In genomic region chr2:83081835-83082522, GRCh38 we compare ENCODE assay signal across 11 cellular contexts.
DNase-seq lines count a peak whose midpoint lies in the region; ATAC-seq, FAIRE-seq and TF ChIP-seq lines count a peak whose summit lies in the region.
"Had no signal": no experiment of that assay in that cellular context is flagged by ENCODE, and none has a peak within 500 bp of the region (broad histone marks: within the 10 kb centered on the region; RNA-seq: fewer than 3 reads in every experiment).

No MANE protein-coding gene starts in this region.

- TF ChIP-seq EP300 in SK-N-SH (IDR thresholded peaks at IDR 0.05; ENCODE audit: borderline replicate concordance in 1 of 2, low read depth in 1 of 2, low read length in 1 of 2), result no peak

- H3K27ac ChIP-seq in SK-N-SH (ENCODE audit: low read depth in 2 of 2, low read length in 1 of 2) (0 out of 4 replicates have a peak overlapping the region, but pooled peaks of 1 of the 2 experiments have one; percentile 16), spleen (peak overlapping the region in 6 of 8 donors; percentile 31 to 65 (median 50)), kidney (ENCODE audit: low read depth in 2 of 2, low read length in 2 of 2) (no peak overlapping the region)
- H3K27ac ChIP-seq: BLaER1 had no signal

- TF ChIP-seq CTCF in SK-N-SH (IDR thresholded peaks at IDR 0.05) (no peak), fibroblast of pulmonary artery (IDR thresholded peaks at IDR 0.05; ENCODE audit: low read length, missing control alignments) (no peak), spleen (IDR thresholded peaks at IDR 0.05 in 8 of 11, conservative IDR thresholded peaks at IDR 0.05 in 3 of 11) (no peak), kidney (IDR thresholded peaks at IDR 0.05; ENCODE audit: borderline replicate concordance, extremely low read depth, insufficient read depth) (no peak)

- H3K27me3 ChIP-seq in SK-N-SH (ENCODE audit: insufficient read depth), result no peaks in the 10 kb centered on the region
- no peaks in the 10 kb centered on the region for H3K27me3 ChIP-seq in spleen (replicated peaks in 1 of 7)
- H3K27me3 ChIP-seq: BLaER1 had no signal

- POLR2A ChIA-PET in SK-N-SH (lab: Yijun Ruan, JAX), result no interaction called here

- H3K4me2 ChIP-seq in SK-N-SH, result no peak overlapping the region
- H3K4me2 ChIP-seq: BLaER1 had no signal

- no peak for TF ChIP-seq POLR2A in spleen (IDR thresholded peaks at IDR 0.05)

- 3% methylated on average over 5 of the region's 5 CpGs for WGBS in SK-N-SH (ENCODE audit: low lambda C conversion rate)
- 27 to 44% (median 32%) methylated on average over 5 of the region's 5 CpGs for WGBS in spleen, 5 donors

- peak; percentile 20 for DNase-seq in SK-N-SH
- DNase-seq in OCI-M2 (lab: John Stamatoyannopoulos, UW; ENCODE audit: unreplicated experiment), result peak; percentile 51
- peak; percentile 94 for DNase-seq in fibroblast of pulmonary artery (ENCODE audit: low read depth)
- no peak for DNase-seq in spleen
- no peak for DNase-seq in kidney
- DNase-seq: effector CD8-positive, alpha-beta T cell had no signal

- no peak for FAIRE-seq in kidney (lab: Jason Lieb, UNC)
- FAIRE-seq: GM19239 had no signal

- TF ChIP-seq RAD21 in SK-N-SH (IDR thresholded peaks at IDR 0.05; ENCODE audit: low read length), result no peak

- no peaks in the 10 kb centered on the region for H4K20me1 ChIP-seq in SK-N-SH (ENCODE audit: insufficient read depth)
- H4K20me1 ChIP-seq: BLaER1 had no signal

- intact Hi-C loops in spleen (cut with DNase I; ENCODE audit: low total_unique reads) (no loop called here), kidney (cut with DNase I) (no loop called here)

- ATAC-seq in SK-N-SH treated with all-trans-retinoic acid at 6 μM for 48 hours (no peak), GM19328 (IDR thresholded peaks at IDR 0.05; ENCODE audit: unreplicated experiment) (no peak), GM19351 (IDR thresholded peaks at IDR 0.05; ENCODE audit: unreplicated experiment) (no peak)

- H3K9me2 ChIP-seq in SK-N-SH, result no peaks in the 10 kb centered on the region

- CTCF ChIA-PET in SK-N-SH (lab: Yijun Ruan, JAX), result no interaction called here

- no peaks in the 10 kb centered on the region for H3K79me2 ChIP-seq in SK-N-SH (ENCODE audit: insufficient read depth)

- H3K4me1 ChIP-seq in SK-N-SH (ENCODE audit: control insufficient read depth in 1 of 2, insufficient read depth in 2 of 2, low read depth in 1 of 2, low read length in 1 of 2) (no peaks in the 10 kb centered on the region), spleen (peaks cover 0 to 7% (median 0%) of the 10 kb centered on the region in 6 donors), kidney (ENCODE audit: control insufficient read depth in 1 of 2, insufficient read depth in 1 of 2, low read depth in 1 of 2, low read length in 2 of 2) (no peaks in the 10 kb centered on the region)
- H3K4me1 ChIP-seq: BLaER1 had no signal

- no peaks in the 10 kb centered on the region for H3F3A ChIP-seq in SK-N-SH (replicated peaks; ENCODE audit: insufficient read depth)

- H3K36me3 ChIP-seq in SK-N-SH (replicated peaks in 1 of 2; ENCODE audit: control insufficient read depth in 1 of 2, insufficient read depth in 2 of 2, low read length in 1 of 2), result no peaks in the 10 kb centered on the region
- no peaks in the 10 kb centered on the region for H3K36me3 ChIP-seq in spleen
- no peaks in the 10 kb centered on the region for H3K36me3 ChIP-seq in kidney (ENCODE audit: control insufficient read depth in 1 of 2, insufficient read depth in 2 of 2, low read length in 2 of 2)
- H3K36me3 ChIP-seq: BLaER1 had no signal

- H3K4me3 ChIP-seq in SK-N-SH (ENCODE audit: low read depth in 2 of 2, low read length in 1 of 2), result no peak overlapping the region; a peak in 1 of 4 replicates
- H3K4me3 ChIP-seq in fibroblast of pulmonary artery (replicated peaks; ENCODE audit: low read depth, low read length), result no peak overlapping the region
- H3K4me3 ChIP-seq in spleen, result no peak overlapping the region
- no peak overlapping the region for H3K4me3 ChIP-seq in kidney (ENCODE audit: low read length in 2 of 2)
- H3K4me3 ChIP-seq: BLaER1 had no signal

- H3K9ac ChIP-seq in SK-N-SH, result no peak overlapping the region
- no peak overlapping the region for H3K9ac ChIP-seq in kidney (ENCODE audit: low read length in 2 of 2)
- H3K9ac ChIP-seq: BLaER1 had no signal

- H3K9me3 ChIP-seq in SK-N-SH (no peaks in the 10 kb centered on the region), spleen (peaks cover 0 to 12% (median 1%) of the 10 kb centered on the region in 8 donors), kidney (ENCODE audit: control insufficient read depth in 1 of 2, low read length in 2 of 2) (no peaks in the 10 kb centered on the region)
- H3K9me3 ChIP-seq: BLaER1 had no signal

- peak overlapping the region; percentile 16; the same call in 1 of the 2 replicates for H2AFZ ChIP-seq in SK-N-SH (ENCODE audit: low read depth)

TF ChIP-seq in SK-N-SH, 30 proteins besides CTCF, POLR2A, EP300 and RAD21:
- TF ChIP-seq RCOR1 (IDR thresholded peaks at IDR 0.05; ENCODE audit: low read length) (no peak), REST (IDR thresholded peaks at IDR 0.05; ENCODE audit: low read depth, low read length) (no peak), NRF1 (IDR thresholded peaks at IDR 0.05; ENCODE audit: low read depth, low read length) (no peak), MAX (IDR thresholded peaks at IDR 0.05; ENCODE audit: low read depth) (no peak)

TF ChIP-seq in SK-N-SH treated with all-trans-retinoic acid at 6 μM for 48 hours, 23 proteins besides CTCF, POLR2A, EP300 and RAD21:
- no peak for TF ChIP-seq GLIS3 (CRISPR knock-in tag; IDR thresholded peaks at IDR 0.05)
- no peak for TF ChIP-seq ESRRG (CRISPR knock-in tag; IDR thresholded peaks at IDR 0.05)
- no peak for TF ChIP-seq ZFP30 (CRISPR knock-in tag; IDR thresholded peaks at IDR 0.05)
- TF ChIP-seq CSDC2 (CRISPR knock-in tag; IDR thresholded peaks at IDR 0.05), result no peak
- TF ChIP-seq ZFP3 (CRISPR knock-in tag; IDR thresholded peaks at IDR 0.05), result no peak
- TF ChIP-seq ZNF70 (CRISPR knock-in tag; IDR thresholded peaks at IDR 0.05), result no peak
- no peak for TF ChIP-seq BACH2 (CRISPR knock-in tag; IDR thresholded peaks at IDR 0.05; ENCODE audit: borderline replicate concordance)
- TF ChIP-seq ZNF8 (CRISPR knock-in tag; IDR thresholded peaks at IDR 0.05), result no peak
- no peak for TF ChIP-seq ISL1 (CRISPR knock-in tag; IDR thresholded peaks at IDR 0.05)
- TF ChIP-seq, protein P1, sequence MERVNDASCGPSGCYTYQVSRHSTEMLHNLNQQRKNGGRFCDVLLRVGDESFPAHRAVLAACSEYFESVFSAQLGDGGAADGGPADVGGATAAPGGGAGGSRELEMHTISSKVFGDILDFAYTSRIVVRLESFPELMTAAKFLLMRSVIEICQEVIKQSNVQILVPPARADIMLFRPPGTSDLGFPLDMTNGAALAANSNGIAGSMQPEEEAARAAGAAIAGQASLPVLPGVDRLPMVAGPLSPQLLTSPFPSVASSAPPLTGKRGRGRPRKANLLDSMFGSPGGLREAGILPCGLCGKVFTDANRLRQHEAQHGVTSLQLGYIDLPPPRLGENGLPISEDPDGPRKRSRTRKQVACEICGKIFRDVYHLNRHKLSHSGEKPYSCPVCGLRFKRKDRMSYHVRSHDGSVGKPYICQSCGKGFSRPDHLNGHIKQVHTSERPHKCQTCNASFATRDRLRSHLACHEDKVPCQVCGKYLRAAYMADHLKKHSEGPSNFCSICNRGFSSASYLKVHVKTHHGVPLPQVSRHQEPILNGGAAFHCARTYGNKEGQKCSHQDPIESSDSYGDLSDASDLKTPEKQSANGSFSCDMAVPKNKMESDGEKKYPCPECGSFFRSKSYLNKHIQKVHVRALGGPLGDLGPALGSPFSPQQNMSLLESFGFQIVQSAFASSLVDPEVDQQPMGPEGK (CRISPR knock-in tag; IDR thresholded peaks at IDR 0.05; ENCODE audit: borderline replicate concordance), result no peak
- TF ChIP-seq SNAI2 (CRISPR knock-in tag; IDR thresholded peaks at IDR 0.05), result no peak
- TF ChIP-seq OSR1 (CRISPR knock-in tag; IDR thresholded peaks at IDR 0.05), result no peak
- no peak for TF ChIP-seq TOX (CRISPR knock-in tag; IDR thresholded peaks at IDR 0.05; ENCODE audit: borderline replicate concordance)

Comparison
In these comparisons a context has a peak if more than half of its experiments do, and no peak if none do; other contexts are left out.
1. DNase-seq: peak in SK-N-SH (single experiment), OCI-M2 (single experiment) and fibroblast of pulmonary artery (single experiment); none in spleen (single experiment) and kidney (single experiment).
2. H3K27ac ChIP-seq: peak in spleen (6 of 8); none in kidney (0 of 2).